ENCODE assay signal across 1 cellular context in genomic region chr2:157876066-157876770, GRCh38.
TF ChIP-seq lines count a peak whose summit lies in the region.

Gene ACVR1 (minus strand): TSS chr2:157876330. CDS start chr2:157799493, 76,837 bp downstream.

TF ChIP-seq in HCT116, 20 proteins besides CTCF, POLR2A, EP300 and RAD21:
- TF ChIP-seq ZNF274 (IDR thresholded peaks at IDR 0.05; ENCODE audit: low read depth, low read length) (no peak), MAX (IDR thresholded peaks at IDR 0.05) (no peak), REST (IDR thresholded peaks at IDR 0.05; ENCODE audit: low read depth) (peak; percentile 20; the same call in 1 of the 2 replicates), POLR2AphosphoS5 (IDR thresholded peaks at IDR 0.05; ENCODE audit: low read depth, low read length) (peak; percentile 63; the same call in 1 of the 2 replicates), TCF7L2 (IDR thresholded peaks at IDR 0.05; ENCODE audit: borderline replicate concordance, extremely low read depth, insufficient read depth, insufficient read length) (peak; percentile 59), ZBTB33 (IDR thresholded peaks at IDR 0.05; ENCODE audit: extremely low read depth, insufficient replicate concordance, low read length) (no peak), ELF1 (IDR thresholded peaks at IDR 0.05; ENCODE audit: borderline replicate concordance, low read depth) (no peak), SRF (IDR thresholded peaks at IDR 0.05; ENCODE audit: low read depth) (no peak), ZFX (IDR thresholded peaks at IDR 0.05) (peak; percentile 69), SP1 (IDR thresholded peaks at IDR 0.05; ENCODE audit: low read depth) (peak; percentile 40; the same call in 1 of the 2 replicates), SIN3A (IDR thresholded peaks at IDR 0.05; ENCODE audit: low read depth) (no peak), EGR1 (IDR thresholded peaks at IDR 0.05; ENCODE audit: low read depth) (no peak; the same call in 1 of the 2 replicates)
